9 cellular contexts compared by ENCODE assay signal in genomic region chr17:59370580-59371299, GRCh38. TPM values are rescaled to one million over a fixed set of nuclear protein-coding genes. Genes with fewer than 3 reads are reported as not detected.
A peak's percentile ranks its signal among the peaks of the same experiment; 100 is the strongest.
DNase-seq lines count a peak whose midpoint lies in the region; ATAC-seq and TF ChIP-seq lines count a peak whose summit lies in the region.
"Had no signal": no experiment of that assay in that cellular context is flagged by ENCODE, and none has a peak within 500 bp of the region (broad histone marks: within the 10 kb centered on the region; RNA-seq: fewer than 3 reads in every experiment).

No MANE protein-coding gene starts in this region.

- H3K4me1 Mint-ChIP-seq in neural progenitor cell = peaks cover 68% of the 10 kb centered on the region

- TF ChIP-seq CTCF in heart left ventricle (IDR thresholded peaks at IDR 0.05) (no peak), neural progenitor cell (IDR thresholded peaks at IDR 0.05) (no peak)

- H3K79me2 ChIP-seq in neural progenitor cell (ENCODE audit: low read depth) = peaks cover 62% of the 10 kb centered on the region

- peak overlapping the region; percentile 71 for H3K4me2 ChIP-seq in neural progenitor cell

- peak in 1 of 4 donors; percentile 3 for ATAC-seq in heart left ventricle
- ATAC-seq in aorta (ENCODE audit: low FRiP score) = no peak
- ATAC-seq in left lobe of liver = no peak

- peak overlapping the region; percentile 48 for H3K4me3 Mint-ChIP-seq in neural progenitor cell

- no peaks in the 10 kb centered on the region for H3K9me3 ChIP-seq in heart left ventricle
- no peaks in the 10 kb centered on the region for H3K9me3 ChIP-seq in ectodermal cell (ENCODE audit: control insufficient read depth, low read length)
- no peaks in the 10 kb centered on the region for H3K9me3 ChIP-seq in neural progenitor cell (ENCODE audit: low read depth)
- H3K9me3 ChIP-seq in aorta (ENCODE audit: control insufficient read depth, low read length) = no peaks in the 10 kb centered on the region

- H3K4me1 ChIP-seq in heart left ventricle = peaks cover 55 to 100% (median 99%) of the 10 kb centered on the region in 12 donors
- peaks cover 71% of the 10 kb centered on the region for H3K4me1 ChIP-seq in ectodermal cell (ENCODE audit: control insufficient read depth, insufficient read depth, low read length)
- peaks cover 77% of the 10 kb centered on the region for H3K4me1 ChIP-seq in neural progenitor cell
- peaks cover 11 to 62% of the 10 kb centered on the region in 2 donors for H3K4me1 ChIP-seq in aorta (ENCODE audit: control insufficient read depth in 1 of 2, insufficient read depth in 2 of 2, low read length in 2 of 2)

- H3K4me3 ChIP-seq in heart left ventricle (peak overlapping the region in 2 of 12 donors; percentile 4 to 36), ectodermal cell (ENCODE audit: insufficient read depth, low read depth, low read length) (no peak overlapping the region), neural progenitor cell (peak overlapping the region; percentile 21), aorta (ENCODE audit: low read length in 2 of 2) (no peak overlapping the region)

- WGBS in heart left ventricle, 4 donors = 49 to 65% (median 55%) methylated on average over 10 of the region's 10 CpGs
- 62 to 65% methylated on average over 10 of the region's 10 CpGs for WGBS in ectodermal cell, 2 experiments
- 41 to 43% methylated on average over 10 of the region's 10 CpGs for WGBS in aorta, 2 donors

- TF ChIP-seq POLR2A in heart left ventricle (IDR thresholded peaks at IDR 0.05) = no peak

- H3K36me3 ChIP-seq in heart left ventricle (no peaks in the 10 kb centered on the region), ectodermal cell (ENCODE audit: control insufficient read depth, insufficient read depth, low read length) (no peaks in the 10 kb centered on the region), neural progenitor cell (no peaks in the 10 kb centered on the region), aorta (ENCODE audit: control insufficient read depth in 1 of 2, insufficient read depth in 2 of 2, low read length in 1 of 2) (no peaks in the 10 kb centered on the region)

- peak in 1 of 5 donors; percentile 40 for DNase-seq in heart left ventricle
- DNase-seq in cardiac septum (ENCODE audit: low spot score) = no peak
- DNase-seq in neural progenitor cell (ENCODE audit: low spot score) = peak; percentile 75
- no peak for DNase-seq in aorta
- no peak for DNase-seq in left lobe of liver (ENCODE audit: low spot score)
- no peak for DNase-seq in mesenteric fat pad (ENCODE audit: low spot score)
- no peak for DNase-seq in NCI-H1930 (lab: John Stamatoyannopoulos, UW)
- DNase-seq: NCI-H446 had no signal

- H3K27ac Mint-ChIP-seq in neural progenitor cell = peak overlapping the region; percentile 87

- peak overlapping the region; percentile 89 to 99 (median 94) for H3K27ac ChIP-seq in heart left ventricle
- H3K27ac ChIP-seq in ectodermal cell (ENCODE audit: insufficient read depth, low read depth, low read length, poor library complexity, severe bottlenecking) = peak overlapping the region; percentile 53
- H3K27ac ChIP-seq in neural progenitor cell = peak overlapping the region; percentile 85
- H3K27ac ChIP-seq in aorta (ENCODE audit: low read depth in 1 of 2, low read length in 2 of 2) = peak overlapping the region; percentile 68 to 99

- peaks cover 53% of the 10 kb centered on the region for H3F3A ChIP-seq in neural progenitor cell (ENCODE audit: low read depth)

- H3K9me3 Mint-ChIP-seq in neural progenitor cell = no peaks in the 10 kb centered on the region

- no peaks in the 10 kb centered on the region for H3K36me3 Mint-ChIP-seq in neural progenitor cell

- no peak overlapping the region for H3K9ac ChIP-seq in neural progenitor cell

- H3K27me3 ChIP-seq in heart left ventricle (no peaks in the 10 kb centered on the region), ectodermal cell (ENCODE audit: control insufficient read depth, insufficient read depth, low read length, poor library complexity, severe bottlenecking) (no peaks in the 10 kb centered on the region), neural progenitor cell (no peaks in the 10 kb centered on the region), aorta (ENCODE audit: control insufficient read depth in 1 of 2, insufficient read depth in 2 of 2, low read length in 1 of 2) (no peaks in the 10 kb centered on the region)

- intact Hi-C loops in heart left ventricle (cut with DNase I) = loop anchor here in 7 of 10 donors (2.0 to 5.0 kb wide), 5 partner anchors 33 to 57 kb away; partner anchors contain the start of gene YPEL2 (in 1 of the 7)
- intact Hi-C loops in cardiac septum (cut with DNase I) = no loop called here
- intact Hi-C loops in aorta (cut with DNase I) = loop anchor here in 1 of 2 donors (5.0 kb wide), 1 partner anchor 57 kb away; no protein-coding TSS in a partner anchor

- no peak overlapping the region for H2AFZ ChIP-seq in neural progenitor cell (replicated peaks)

- H4K20me1 ChIP-seq in neural progenitor cell (ENCODE audit: low read depth) = peaks cover 66% of the 10 kb centered on the region

- no peaks in the 10 kb centered on the region for H3K27me3 Mint-ChIP-seq in neural progenitor cell (ENCODE audit: insufficient read depth, low read depth)

RNA-seq across cellular contexts. Expression of gene YPEL2, which starts 39.3 kb away (rescaled TPM):
- 10 to 100 TPM; 14.9 to 65.5 (median 40.8) TPM for total RNA-seq in heart left ventricle
- 10 to 100 TPM; 11.6 to 15.4 TPM for polyA plus RNA-seq in heart left ventricle
- 59.4 TPM for total RNA-seq in cardiac septum
- 10.1 TPM for polyA plus RNA-seq in ectodermal cell (2013, experiment 1 of 4)
- 12.5 TPM for polyA plus RNA-seq in ectodermal cell (2013, experiment 2 of 4)
- polyA plus RNA-seq in ectodermal cell (2013, experiment 3 of 4) = 7.5 TPM
- polyA plus RNA-seq in ectodermal cell (2013, experiment 4 of 4) = 10.6 TPM
- total RNA-seq in neural progenitor cell (ENCODE audit: low replicate concordance) = 21.4 and 38.0 TPM in 2 replicates
- total RNA-seq in aorta = 10 to 100 TPM; 38.5 to 54.0 TPM
- polyA plus RNA-seq in aorta = 10 to 100 TPM; 16.8 to 23.0 TPM
- 18.9 TPM for total RNA-seq in left lobe of liver
- total RNA-seq in mesenteric fat pad = 35.5 TPM
